ENCODE assay signal across 8 cellular contexts in the genomic region with DNA sequence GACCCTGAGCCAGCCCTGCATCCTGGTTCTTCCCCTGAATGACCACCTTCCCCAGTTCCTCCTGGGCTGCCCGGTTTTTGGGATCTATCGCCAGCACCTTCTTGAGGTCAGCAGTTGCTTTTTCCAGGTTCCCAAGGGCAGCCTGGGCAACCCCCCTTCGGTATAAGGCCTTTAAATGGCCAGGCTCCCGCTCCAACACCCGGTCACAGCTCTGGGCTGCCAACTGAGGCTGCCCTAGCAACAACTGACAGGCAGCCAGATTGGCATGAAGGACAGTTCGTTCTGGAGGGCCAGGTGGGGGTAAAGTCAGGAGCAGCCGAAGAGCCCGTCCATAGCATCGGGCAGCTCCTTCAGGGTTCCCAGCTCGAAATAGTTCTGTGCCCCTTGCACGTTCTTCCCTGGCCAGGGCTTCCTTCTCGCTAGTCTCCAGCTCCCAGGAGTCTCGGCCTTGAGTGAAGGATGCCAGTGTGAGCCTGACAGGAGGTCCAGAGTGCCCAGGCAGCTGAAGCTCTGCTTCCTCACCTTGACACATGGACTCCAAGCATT. TPM values are rescaled to one million over a fixed set of nuclear protein-coding genes. Genes with fewer than 3 reads are reported as not detected.
DNase-seq lines count a peak whose midpoint lies in the region; ATAC-seq and TF ChIP-seq lines count a peak whose summit lies in the region.

No MANE protein-coding gene starts in this region.

- peak overlapping the region; percentile 98 for H3K4me3 Mint-ChIP-seq in T-helper 17 cell

- no peaks in the 10 kb centered on the region for H3K9me3 ChIP-seq in T-helper 17 cell (ENCODE audit: control insufficient read depth, low read length, poor library complexity, severe bottlenecking)

- peaks cover 28% of the 10 kb centered on the region for H3K4me1 Mint-ChIP-seq in T-helper 17 cell

- no peak for DNase-seq in GM12864 (ENCODE audit: low read depth)
- DNase-seq in T-helper 17 cell = no peak
- no peak for DNase-seq in fibroblast of the aortic adventitia (ENCODE audit: low read depth)
- no peak for DNase-seq in COR-L47 (lab: John Stamatoyannopoulos, UW)
- no peak for DNase-seq in HPDE6-E6E7 (ENCODE audit: extremely low spot score)
- DNase-seq in H4 (ENCODE audit: low spot score) = no peak

- H3K9ac ChIP-seq in rectal smooth muscle tissue (ENCODE audit: low read length) = no peak overlapping the region

- H3K27me3 Mint-ChIP-seq in T-helper 17 cell = peaks cover 2% of the 10 kb centered on the region

- H3K4me1 ChIP-seq in rectal smooth muscle tissue (ENCODE audit: control insufficient read depth, insufficient read depth, low read length) = peaks cover 14% of the 10 kb centered on the region

- H3K27me3 ChIP-seq in rectal smooth muscle tissue (ENCODE audit: control insufficient read depth, insufficient read depth, low read length) = no peaks in the 10 kb centered on the region

- H3K27ac Mint-ChIP-seq in T-helper 17 cell = peak overlapping the region; percentile 94

- no peak for TF ChIP-seq CTCF in GM12864 (IDR thresholded peaks at IDR 0.05; ENCODE audit: low read depth, low read length, missing control alignments)
- no peak for TF ChIP-seq CTCF in fibroblast of the aortic adventitia (IDR thresholded peaks at IDR 0.05; ENCODE audit: insufficient read depth, low read length)

- peak overlapping the region; percentile 4 for H3K27ac ChIP-seq in rectal smooth muscle tissue (ENCODE audit: low read depth, low read length)

- H3K4me3 ChIP-seq in GM12864 (ENCODE audit: low read depth, low read length) (peak overlapping the region; percentile 99), fibroblast of the aortic adventitia (ENCODE audit: low read depth, low read length) (peak overlapping the region; percentile 76), rectal smooth muscle tissue (ENCODE audit: low read length) (peak overlapping the region; percentile 81)

- peaks cover 7% of the 10 kb centered on the region for H3K36me3 Mint-ChIP-seq in T-helper 17 cell (ENCODE audit: low read depth)

- no peak for ATAC-seq in T-helper 17 cell
- no peak for ATAC-seq in HG02610 (IDR thresholded peaks at IDR 0.05; ENCODE audit: unreplicated experiment)

- peaks cover 8% of the 10 kb centered on the region for H3K36me3 ChIP-seq in rectal smooth muscle tissue (ENCODE audit: control insufficient read depth, insufficient read depth, low read length)

RNA-seq across cellular contexts. Expression of gene ATF6B, which starts 0.8 kb away (rescaled TPM):
- total RNA-seq in T-helper 17 cell = 100 to 1,000 TPM; 107 to 117 TPM
- 23.8 and 40.6 TPM in 2 replicates for total RNA-seq in fibroblast of the aortic adventitia (ENCODE audit: low replicate concordance)
- 17.1 and 23.4 TPM in 2 replicates for total RNA-seq in H4 (2014; rRNA removed; shearing (Covaris generic))

RNA-seq across cellular contexts. Expression of gene FKBPL, which starts 1.3 kb away (rescaled TPM):
- total RNA-seq in T-helper 17 cell (1 to 10 TPM; 1.5 to 1.6 TPM), fibroblast of the aortic adventitia (ENCODE audit: low replicate concordance) (5.6 and 7.9 TPM in 2 replicates)
- total RNA-seq in H4 (2014; rRNA removed; shearing (Covaris generic)) = 11.7 and 14.2 TPM in 2 replicates

RNA-seq across cellular contexts. Expression of gene TNXB, which starts 19.7 kb away (rescaled TPM):
- 10 to 100 TPM in 1 of 2 donors, 1 to 10 TPM in 1; 7.3 to 11.4 TPM for total RNA-seq in T-helper 17 cell
- total RNA-seq in fibroblast of the aortic adventitia (ENCODE audit: low replicate concordance) = 54.0 and 315 TPM in 2 replicates
- total RNA-seq in H4 (2014; rRNA removed; shearing (Covaris generic)) = 0.06 and 0.29 TPM in 2 replicates

RNA-seq across cellular contexts. Expression of gene PRRT1, which starts 22.9 kb away (rescaled TPM):
- under 1 TPM; 0.35 to 0.50 TPM for total RNA-seq in T-helper 17 cell
- 0.41 and 0.54 TPM in 2 replicates for total RNA-seq in fibroblast of the aortic adventitia (ENCODE audit: low replicate concordance)
- total RNA-seq in H4 (2014; rRNA removed; shearing (Covaris generic)) = 0.10 TPM in 1 of 2 replicates, not detected in the other

RNA-seq across cellular contexts. Expression of gene PPT2, which starts 25.1 kb away (rescaled TPM):
- total RNA-seq in T-helper 17 cell = 1 to 10 TPM; 8.1 to 9.2 TPM
- 7.1 and 30.2 TPM in 2 replicates for total RNA-seq in fibroblast of the aortic adventitia (ENCODE audit: low replicate concordance)
- total RNA-seq in H4 (2014; rRNA removed; shearing (Covaris generic)) = 19.3 and 25.7 TPM in 2 replicates
